In the genomic region with DNA sequence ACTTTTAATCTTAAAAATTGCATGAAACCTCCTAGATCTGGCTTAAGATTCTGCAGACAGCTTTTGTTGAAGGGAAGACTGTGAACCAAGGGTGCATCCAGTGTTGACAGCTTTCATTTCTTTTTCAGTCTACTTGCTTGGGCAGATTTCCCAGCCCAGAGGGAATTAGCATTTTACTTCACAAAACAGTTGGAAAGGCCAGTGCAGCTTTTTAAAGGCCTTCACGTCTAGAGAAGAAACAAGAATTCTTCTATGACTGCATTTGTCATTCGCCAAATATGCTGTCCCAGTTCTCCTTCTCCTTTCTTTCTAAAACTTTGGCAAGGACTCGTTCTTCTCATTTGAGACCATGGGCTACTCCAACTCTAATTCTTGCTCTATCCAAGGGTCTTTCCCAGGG, we compare ENCODE assay signal across 30 cellular contexts. TPM values are rescaled to one million over a fixed set of nuclear protein-coding genes. Genes with fewer than 3 reads are reported as not detected.
DNase-seq lines count a peak whose midpoint lies in the region; ATAC-seq and TF ChIP-seq lines count a peak whose summit lies in the region.
"Had no signal": no experiment of that assay in that cellular context is flagged by ENCODE, and none has a peak within 500 bp of the region (broad histone marks: within the 10 kb centered on the region; RNA-seq: fewer than 3 reads in every experiment).

No MANE protein-coding gene starts in this region.

- no peaks in the 10 kb centered on the region for H3K36me3 ChIP-seq in skeletal muscle tissue (ENCODE audit: control insufficient read depth in 3 of 3, insufficient read depth in 3 of 3, low read length in 3 of 3)
- H3K36me3 ChIP-seq: BLaER1 treated with 17β-estradiol and CSF1 and Interleukin-3, amounts not matched to agents 10 nM and 100 nM; breast epithelium; gastrocnemius medialis; transverse colon had no signal

- TF ChIP-seq POLR2A in erythroblast (IDR thresholded peaks at IDR 0.05; ENCODE audit: low read length) = no peak

- DNase-seq in G401 (ENCODE audit: low spot score) (peak; percentile 47), anterior cingulate cortex (lab: John Stamatoyannopoulos, UW) (peak in 32 of 58 donors; percentile 10 to 88 (median 44)), foreskin fibroblast (peak; percentile 19 to 47), erythroblast (lab: John Stamatoyannopoulos, UW) (no peak)
- DNase-seq in activated naive CD4-positive, alpha-beta T cell treated with Interleukin-2 at 50 U/mL for 16 hours = no peak
- no peak for DNase-seq in stimulated activated CD4-positive, alpha-beta T cell treated with anti-CD3 and anti-CD28 coated beads, Interleukin-2, amount 100 ng/mL, for 24 hours
- DNase-seq: activated CD4-positive, alpha-beta T cell treated with anti-CD3 and anti-CD28 coated beads, Interleukin-2, amount 50 U/mL, for 4 hours; activated T-cell treated with anti-CD3 and anti-CD28 coated beads, Interleukin-2, amount 50 U/mL, for 72 hours; COR-L47; cortex of kidney; gastrocnemius medialis; GDM1; HCEC 1CT; Kasumi-1; NCI-H1417; NCI-H2081; NCI-H226; NCI-H69; nephron progenitor cell; SHP77; stimulated activated CD8-positive, alpha-beta memory T cell treated with anti-CD3 and anti-CD28 coated beads, Interleukin-4, amount 100 ng/mL, for 48 hours; T-helper 17 cell; transverse colon had no signal

- in situ Hi-C loops in G401 (cut with HindIII; ENCODE audit: low sequenced_read_pairs) = no loop called here

- no peak for TF ChIP-seq CTCF in foreskin fibroblast (IDR thresholded peaks at IDR 0.05; ENCODE audit: low read depth, low read length)

- no peaks in the 10 kb centered on the region for H3K9me3 ChIP-seq in skeletal muscle tissue (ENCODE audit: control insufficient read depth in 3 of 3, low read length in 3 of 3)
- H3K9me3 ChIP-seq: breast epithelium, gastrocnemius medialis, transverse colon had no signal

- peaks cover 0 to 2% (median 0%) of the 10 kb centered on the region in 3 donors for H3K4me1 ChIP-seq in skeletal muscle tissue (ENCODE audit: control insufficient read depth in 3 of 3, insufficient read depth in 3 of 3, low read length in 3 of 3)
- H3K4me1 ChIP-seq: breast epithelium, transverse colon had no signal

- H3K9ac ChIP-seq in skeletal muscle tissue (ENCODE audit: low read depth in 1 of 3, low read length in 3 of 3) = no peak overlapping the region
- H3K9ac ChIP-seq: BLaER1 treated with 17β-estradiol and CSF1 and Interleukin-3, amounts not matched to agents 10 nM and 100 nM had no signal

- peak overlapping the region; percentile 3 for H3K27ac ChIP-seq in skeletal muscle tissue (ENCODE audit: low read depth, low read length)
- H3K27ac ChIP-seq: BLaER1 treated with 17β-estradiol and CSF1 and Interleukin-3, amounts not matched to agents 10 nM and 100 nM; breast epithelium; gastrocnemius medialis; transverse colon had no signal

- H3K4me3 ChIP-seq in foreskin fibroblast (ENCODE audit: low read depth in 1 of 2, low read length in 2 of 2) (no peak overlapping the region), skeletal muscle tissue (ENCODE audit: low read length in 3 of 3) (no peak overlapping the region)
- H3K4me3 ChIP-seq: BLaER1 treated with 17β-estradiol and CSF1 and Interleukin-3, amounts not matched to agents 10 nM and 100 nM; breast epithelium; gastrocnemius medialis; transverse colon had no signal

- no peak for ATAC-seq in HG03460 (IDR thresholded peaks at IDR 0.05; ENCODE audit: unreplicated experiment)
- ATAC-seq: gastrocnemius medialis, T-helper 17 cell had no signal

- H3K27me3 ChIP-seq in skeletal muscle tissue (ENCODE audit: control insufficient read depth in 3 of 3, insufficient read depth in 3 of 3, low read length in 3 of 3) = no peaks in the 10 kb centered on the region
- H3K27me3 ChIP-seq: BLaER1 treated with 17β-estradiol and CSF1 and Interleukin-3, amounts not matched to agents 10 nM and 100 nM; gastrocnemius medialis; transverse colon had no signal

RNA-seq across cellular contexts. Expression of gene NTSR2, which starts 17.4 kb away (rescaled TPM):
- not detected in 2 replicates for total RNA-seq in G401 (2014; rRNA removed; shearing (Covaris generic))
- not detected for total RNA-seq in skeletal muscle tissue
- total RNA-seq: activated T-cell treated with anti-CD3 and anti-CD28 coated beads, Interleukin-2, amount 50 U/mL, for 72 hours; lung microvascular endothelial cell; osteoblast; renal cortical epithelial cell; T-helper 17 cell; transverse colon had no signal

Comparison
In these comparisons a context has a peak if more than half of its experiments do, and no peak if none do; other contexts are left out.
1. DNase-seq: peak in G401 (single experiment), anterior cingulate cortex (32 of 58) and foreskin fibroblast (2 of 2); none in erythroblast (0 of 2), activated naive CD4-positive, alpha-beta T cell treated with Interleukin-2 at 50 U/mL for 16 hours (single experiment) and stimulated activated CD4-positive, alpha-beta T cell treated with anti-CD3 and anti-CD28 coated beads, Interleukin-2, amount 100 ng/mL, for 24 hours (0 of 2).